In the genomic region with DNA sequence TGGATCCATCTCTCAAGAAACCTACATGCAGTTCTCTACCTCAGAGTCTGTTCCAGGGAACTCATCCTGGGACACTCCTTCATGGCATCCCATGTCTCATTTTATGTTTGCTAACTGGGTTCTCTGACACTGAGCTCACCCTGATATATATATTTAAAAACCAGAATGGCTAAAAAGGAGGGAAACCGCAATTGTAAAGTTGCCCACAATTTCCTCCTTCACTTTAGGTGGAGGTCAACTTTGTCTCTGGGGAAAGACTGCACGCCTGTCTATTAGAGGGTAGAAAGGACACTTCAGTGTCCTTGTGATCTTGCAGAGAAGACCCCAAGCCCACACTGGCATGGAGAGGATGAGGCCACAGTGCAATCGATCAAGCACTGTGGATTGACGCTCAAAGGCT, we compare ENCODE assay signal across 18 cellular contexts.
"Had no signal": no experiment of that assay in that cellular context is flagged by ENCODE, and none has a peak within 500 bp of the region (broad histone marks: within the 10 kb centered on the region; RNA-seq: fewer than 3 reads in every experiment).

No MANE protein-coding gene starts in this region.

- H3K4me3 ChIP-seq: gastroesophageal sphincter, left ventricle myocardium inferior, lower lobe of right lung, spleen, tibial artery, upper lobe of left lung, uterus had no signal

- H3K27me3 ChIP-seq: upper lobe of left lung, uterus had no signal

- FAIRE-seq: kidney had no signal

- H3K27ac ChIP-seq: gastroesophageal sphincter, left ventricle myocardium inferior, lower lobe of right lung, spleen, tibial artery, upper lobe of left lung, uterus had no signal

- H3K4me1 ChIP-seq: gastroesophageal sphincter, left ventricle myocardium inferior, lower lobe of right lung, spleen, tibial artery, uterus had no signal

- H3K36me3 ChIP-seq: gastroesophageal sphincter, left ventricle myocardium inferior, lower lobe of right lung, spleen, tibial artery, upper lobe of left lung, uterus had no signal

- ATAC-seq: effector memory CD8-positive, alpha-beta T cell; gastroesophageal sphincter; left cardiac atrium; lower lobe of right lung; natural killer cell; sciatic nerve; stimulated activated memory B cell treated with anti-CD40 and anti-IgM and Interleukin-4, amounts not matched to agents 10 μg/mL and 1 μg/mL and 100 μg/mL, for 72 hours had no signal

- H3K9me3 ChIP-seq: uterus had no signal

- DNase-seq: effector memory CD8-positive, alpha-beta T cell; glutamatergic neuron; kidney; left cardiac atrium; left ventricle myocardium inferior; lower lobe of right lung; natural killer cell; posterior cingulate gyrus; spleen; stimulated activated CD4-positive, alpha-beta T cell treated with anti-CD3 and anti-CD28 coated beads, Interleukin-15, amount 100 ng/mL, for 24 hours; stimulated activated CD4-positive, alpha-beta T cell treated with anti-CD3 and anti-CD28 coated beads, Interleukin-1b, Interleukin-23, amount 100 ng/mL, for 48 hours; stimulated activated CD4-positive, alpha-beta T cell treated with anti-CD3 and anti-CD28 coated beads, Interleukin-4, amount 100 ng/mL, for 24 hours; tibial artery; upper lobe of left lung; uterus had no signal
